Comparison of ENCODE assay signal across 8 cellular contexts in the genomic region with DNA sequence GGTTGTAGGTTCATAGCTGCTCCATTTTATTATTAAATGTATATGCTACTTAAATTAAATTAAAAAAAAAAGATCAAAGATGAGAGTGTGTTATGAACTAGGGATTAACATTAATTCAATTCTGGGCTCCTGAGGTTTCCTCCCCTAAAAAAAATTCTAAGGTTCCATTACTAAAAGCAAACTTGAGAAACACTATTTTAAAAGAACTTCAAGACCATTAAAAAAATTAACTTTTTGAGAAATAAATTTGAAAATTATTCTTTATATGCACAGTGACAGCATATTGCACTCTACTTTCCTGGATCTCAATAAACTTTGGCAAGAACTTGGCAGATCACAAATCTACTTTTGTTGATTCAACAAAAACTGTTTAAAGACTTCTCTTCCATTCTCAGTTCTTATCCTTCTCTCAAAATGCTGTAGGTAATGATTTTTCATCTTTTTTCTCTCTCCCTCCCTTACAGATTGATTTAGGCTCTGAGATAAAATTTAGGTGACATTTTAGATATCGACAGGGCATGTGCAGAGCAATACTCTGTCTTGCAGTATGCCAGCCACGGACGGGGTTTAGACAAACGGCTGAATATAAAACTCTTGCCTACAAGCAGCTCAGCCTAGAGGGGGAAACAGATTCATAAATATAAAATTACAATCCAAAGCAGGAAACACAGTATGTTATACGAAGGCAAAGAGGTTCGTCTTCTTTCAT.
DNase-seq lines count a peak whose midpoint lies in the region; ATAC-seq, FAIRE-seq and TF ChIP-seq lines count a peak whose summit lies in the region.

No MANE protein-coding gene starts in this region.

- ATAC-seq in GM21825 (IDR thresholded peaks at IDR 0.05; ENCODE audit: unreplicated experiment): peak; percentile 32

- TF ChIP-seq POLR2A in H54 (IDR thresholded peaks at IDR 0.05; ENCODE audit: low read depth, low read length): no peak

- FAIRE-seq in H54 (lab: Jason Lieb, UNC): no peak

- TF ChIP-seq CTCF in GM12865 (IDR thresholded peaks at IDR 0.05; ENCODE audit: insufficient read depth, low read depth, low read length, missing control alignments) (no peak), coronary artery (IDR thresholded peaks at IDR 0.05) (no peak), GM13977 (IDR thresholded peaks at IDR 0.05; ENCODE audit: extremely low read depth, insufficient read depth, missing control alignments) (no peak)

- H3K27ac ChIP-seq in coronary artery: peak overlapping the region in 1 of 2 donors; percentile 75
- H3K27ac ChIP-seq in mucosa of rectum (ENCODE audit: low read depth in 2 of 2, low read length in 2 of 2): peak overlapping the region; percentile 79 to 81

- H3K4me1 ChIP-seq in mucosa of rectum (ENCODE audit: control insufficient read depth in 2 of 2, insufficient read depth in 2 of 2, low read length in 2 of 2): peaks cover 19 to 26% of the 10 kb centered on the region in 2 donors

- in situ Hi-C loops in GM13977 (cut with MboI; ENCODE audit: low pct_unique_long_range_greater_than_20kb, low sequenced_read_pairs, unreplicated experiment): no loop called here

- H3K9ac ChIP-seq in mucosa of rectum (ENCODE audit: low read depth in 1 of 2, low read length in 2 of 2): peak overlapping the region; percentile 74 to 88

- H3K36me3 ChIP-seq in mucosa of rectum (ENCODE audit: control insufficient read depth in 2 of 2, insufficient read depth in 2 of 2, low read length in 2 of 2): peaks cover 0 to 2% of the 10 kb centered on the region in 2 donors

- H3K27me3 ChIP-seq in mucosa of rectum (ENCODE audit: control insufficient read depth in 2 of 2, insufficient read depth in 2 of 2, low read length in 2 of 2): no peaks in the 10 kb centered on the region

- DNase-seq in GM12865 (ENCODE audit: low read depth): no peak
- DNase-seq in Kasumi-1 (lab: John Stamatoyannopoulos, UW): peak; percentile 91 to 95
- DNase-seq in coronary artery (ENCODE audit: low spot score): no peak
- no peak for DNase-seq in H54 (ENCODE audit: insufficient read length, low spot score)
- DNase-seq in NCI-H446 (lab: John Stamatoyannopoulos, UW): no peak
- no peak for DNase-seq in GM13977 (ENCODE audit: low spot score)

- H3K4me3 ChIP-seq in GM12865 (ENCODE audit: low read depth, low read length) (peak overlapping the region; percentile 79), coronary artery (peak overlapping the region; percentile 79), mucosa of rectum (ENCODE audit: low read length in 2 of 2) (peak overlapping the region; percentile 81 to 92)

- no peaks in the 10 kb centered on the region for H3K9me3 ChIP-seq in mucosa of rectum (ENCODE audit: control insufficient read depth in 2 of 2, low read length in 2 of 2)

Comparison
In these comparisons a context has a peak if more than half of its experiments do, and no peak if none do; other contexts are left out.
1. DNase-seq: peak in Kasumi-1 (2 of 2); none in GM12865 (single experiment), coronary artery (single experiment), H54 (single experiment), NCI-H446 (0 of 2) and GM13977 (single experiment).
2. Peak in every context shown above with its lines, with median percentiles within 50 percentile points of each other: H3K4me3 ChIP-seq.